Comparison of ENCODE assay signal across 22 cellular contexts in the genomic region with DNA sequence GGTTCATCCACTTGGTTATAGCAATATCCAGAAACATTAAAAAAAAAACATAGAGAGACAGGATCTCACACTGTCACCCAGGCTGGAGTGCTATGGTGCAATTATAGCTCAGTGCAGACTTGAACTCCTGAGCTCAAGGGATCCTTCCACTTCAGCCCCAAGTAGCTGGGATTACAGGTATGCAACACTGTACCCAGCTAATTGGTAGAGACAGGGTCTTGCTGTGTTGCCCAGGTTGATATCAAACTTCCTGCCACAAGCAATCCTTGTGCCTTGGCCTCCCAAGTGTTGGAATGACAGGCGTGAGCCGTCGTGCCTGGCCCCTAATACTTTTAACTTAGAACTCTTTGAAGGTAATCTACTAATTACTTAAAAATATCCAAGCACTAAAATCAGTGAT. TPM values are rescaled to one million over a fixed set of nuclear protein-coding genes. Genes with fewer than 3 reads are reported as not detected.
"Had no signal": no experiment of that assay in that cellular context is flagged by ENCODE, and none has a peak within 500 bp of the region (broad histone marks: within the 10 kb centered on the region; RNA-seq: fewer than 3 reads in every experiment).

No MANE protein-coding gene starts in this region.

- DNase-seq: Kasumi-1, MM.1S, NCI-H1092 treated with DMSO at 0.1 percent for 48 hours, NCI-H1436, NCI-H187 treated with DMSO at 0.1 percent for 48 hours, NCI-H2029 treated with DMSO at 0.1 percent for 48 hours, NCI-H2171, NCI-H226, NCI-H446, NCI-H510A, NCI-H524 treated with DMSO at 0.1 percent for 48 hours, NCI-H774, Right ventricle myocardium superior, RPMI8226, SIG-M5 had no signal

- H3K4me1 ChIP-seq: SJSA1 had no signal

- ATAC-seq: K562 had no signal

- H3K4me3 ChIP-seq: K562, SJSA1, SK-N-MC had no signal

- H3K4me2 ChIP-seq: KMS-11 had no signal

- H3K27me3 ChIP-seq: SJSA1 had no signal

- H3K36me3 ChIP-seq: SJSA1 had no signal

- H3K9me3 ChIP-seq: SJSA1 had no signal

- H3K27ac ChIP-seq: KMS-11, SJSA1, SK-N-MC had no signal

RNA-seq across cellular contexts. Expression of a gene that starts 0.8 kb away (rescaled TPM):
- total RNA-seq: HT-29, K562, M059J, Right ventricle myocardium superior, SJSA1 had no signal
- polyA plus RNA-seq: IgD-negative memory B cell, K562 had no signal

RNA-seq across cellular contexts. Expression of a gene that starts 41.4 kb away (rescaled TPM):
- total RNA-seq: HT-29, K562, M059J, Right ventricle myocardium superior, SJSA1 had no signal
- polyA plus RNA-seq: IgD-negative memory B cell had no signal
